Comparison of ENCODE assay signal across 15 cellular contexts in the genomic region with DNA sequence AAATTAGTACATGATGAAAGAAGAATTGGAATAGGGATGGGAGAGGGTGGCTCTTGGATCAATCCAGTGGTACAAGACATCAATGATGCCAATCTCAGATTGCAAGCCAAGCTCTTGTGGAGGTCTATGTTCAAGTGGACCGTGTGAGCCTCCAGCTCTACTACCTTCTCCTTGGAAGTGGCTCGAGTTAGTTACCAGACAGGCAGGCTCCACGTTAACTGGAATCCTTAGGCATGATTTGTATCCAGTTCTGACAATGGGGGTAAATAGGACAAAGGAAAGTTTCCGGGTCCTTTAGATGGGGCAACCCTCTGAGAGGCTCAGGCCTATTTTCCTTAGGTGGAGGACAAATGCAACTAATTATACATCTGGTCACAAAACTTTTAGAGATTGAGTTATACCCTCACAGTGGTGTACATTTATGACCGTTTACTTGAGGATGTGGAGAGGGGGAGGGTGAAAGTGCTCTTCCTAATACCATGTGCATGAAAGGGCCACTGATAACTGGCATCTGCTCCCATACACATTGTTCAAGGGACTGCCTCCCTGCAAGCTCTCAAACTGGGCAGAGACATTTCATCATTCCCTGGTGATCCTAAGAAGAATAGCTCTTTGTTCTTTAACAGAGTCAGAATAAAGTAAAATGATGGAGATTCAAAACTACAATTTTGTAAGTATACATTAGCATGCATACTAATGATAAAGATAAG.
"Had no signal": no experiment of that assay in that cellular context is flagged by ENCODE, and none has a peak within 500 bp of the region (broad histone marks: within the 10 kb centered on the region; RNA-seq: fewer than 3 reads in every experiment).

No MANE protein-coding gene starts in this region.

- DNase-seq: activated CD4-positive, alpha-beta T cell treated with anti-CD3 and anti-CD28 coated beads for 1 hour; activated CD4-positive, alpha-beta T cell treated with anti-CD3 and anti-CD28 coated beads, Interleukin-2, amount 50 U/mL, for 48 hours; activated gamma-delta T cell treated with Interleukin-2 at 50 U/mL for 16 hours; activated naive CD8-positive, alpha-beta T cell treated with anti-CD3 and anti-CD28 coated beads for 36 hours; activated T-cell treated with anti-CD3 and anti-CD28 coated beads, Interleukin-2, amount 50 U/mL, for 48 hours; aorta; colonic mucosa; effector CD4-positive, alpha-beta T cell; left cardiac atrium; naive thymus-derived CD8-positive, alpha-beta T cell; right lobe of liver; stimulated activated CD4-positive, alpha-beta T cell treated with anti-CD3 and anti-CD28 coated beads, Interleukin-2, amount 100 ng/mL, for 24 hours; stimulated activated naive CD4-positive, alpha-beta T cell treated with Interleukin-2 at 50 U/mL for 16 hours; SW 1271 had no signal

- H3K36me3 Mint-ChIP-seq: activated naive CD8-positive, alpha-beta T cell treated with anti-CD3 and anti-CD28 coated beads for 36 hours; naive thymus-derived CD8-positive, alpha-beta T cell had no signal

- ATAC-seq: naive thymus-derived CD8-positive, alpha-beta T cell; right lobe of liver had no signal

- H3K9me3 Mint-ChIP-seq: activated naive CD8-positive, alpha-beta T cell treated with anti-CD3 and anti-CD28 coated beads for 36 hours had no signal

- H3K27ac Mint-ChIP-seq: activated naive CD8-positive, alpha-beta T cell treated with anti-CD3 and anti-CD28 coated beads for 36 hours had no signal

- H3K4me3 Mint-ChIP-seq: activated naive CD8-positive, alpha-beta T cell treated with anti-CD3 and anti-CD28 coated beads for 36 hours; naive thymus-derived CD8-positive, alpha-beta T cell had no signal

- H3K27ac ChIP-seq: colonic mucosa, right lobe of liver, thoracic aorta had no signal
